1 cellular context compared by ENCODE assay signal in genomic region chr16:17963185-17963836, GRCh38.
TF ChIP-seq lines count a peak whose summit lies in the region.

No MANE protein-coding gene starts in this region.

TF ChIP-seq in GM23338, 12 proteins besides CTCF, POLR2A, EP300 and RAD21 (continued from another document):
- TF ChIP-seq, protein P1, sequence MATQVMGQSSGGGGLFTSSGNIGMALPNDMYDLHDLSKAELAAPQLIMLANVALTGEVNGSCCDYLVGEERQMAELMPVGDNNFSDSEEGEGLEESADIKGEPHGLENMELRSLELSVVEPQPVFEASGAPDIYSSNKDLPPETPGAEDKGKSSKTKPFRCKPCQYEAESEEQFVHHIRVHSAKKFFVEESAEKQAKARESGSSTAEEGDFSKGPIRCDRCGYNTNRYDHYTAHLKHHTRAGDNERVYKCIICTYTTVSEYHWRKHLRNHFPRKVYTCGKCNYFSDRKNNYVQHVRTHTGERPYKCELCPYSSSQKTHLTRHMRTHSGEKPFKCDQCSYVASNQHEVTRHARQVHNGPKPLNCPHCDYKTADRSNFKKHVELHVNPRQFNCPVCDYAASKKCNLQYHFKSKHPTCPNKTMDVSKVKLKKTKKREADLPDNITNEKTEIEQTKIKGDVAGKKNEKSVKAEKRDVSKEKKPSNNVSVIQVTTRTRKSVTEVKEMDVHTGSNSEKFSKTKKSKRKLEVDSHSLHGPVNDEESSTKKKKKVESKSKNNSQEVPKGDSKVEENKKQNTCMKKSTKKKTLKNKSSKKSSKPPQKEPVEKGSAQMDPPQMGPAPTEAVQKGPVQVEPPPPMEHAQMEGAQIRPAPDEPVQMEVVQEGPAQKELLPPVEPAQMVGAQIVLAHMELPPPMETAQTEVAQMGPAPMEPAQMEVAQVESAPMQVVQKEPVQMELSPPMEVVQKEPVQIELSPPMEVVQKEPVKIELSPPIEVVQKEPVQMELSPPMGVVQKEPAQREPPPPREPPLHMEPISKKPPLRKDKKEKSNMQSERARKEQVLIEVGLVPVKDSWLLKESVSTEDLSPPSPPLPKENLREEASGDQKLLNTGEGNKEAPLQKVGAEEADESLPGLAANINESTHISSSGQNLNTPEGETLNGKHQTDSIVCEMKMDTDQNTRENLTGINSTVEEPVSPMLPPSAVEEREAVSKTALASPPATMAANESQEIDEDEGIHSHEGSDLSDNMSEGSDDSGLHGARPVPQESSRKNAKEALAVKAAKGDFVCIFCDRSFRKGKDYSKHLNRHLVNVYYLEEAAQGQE (IDR thresholded peaks at IDR 0.05; ENCODE audit: unreplicated experiment), result no peak
- TF ChIP-seq NANOG (IDR thresholded peaks at IDR 0.05; ENCODE audit: borderline replicate concordance), result no peak
- TF ChIP-seq, protein P2, sequence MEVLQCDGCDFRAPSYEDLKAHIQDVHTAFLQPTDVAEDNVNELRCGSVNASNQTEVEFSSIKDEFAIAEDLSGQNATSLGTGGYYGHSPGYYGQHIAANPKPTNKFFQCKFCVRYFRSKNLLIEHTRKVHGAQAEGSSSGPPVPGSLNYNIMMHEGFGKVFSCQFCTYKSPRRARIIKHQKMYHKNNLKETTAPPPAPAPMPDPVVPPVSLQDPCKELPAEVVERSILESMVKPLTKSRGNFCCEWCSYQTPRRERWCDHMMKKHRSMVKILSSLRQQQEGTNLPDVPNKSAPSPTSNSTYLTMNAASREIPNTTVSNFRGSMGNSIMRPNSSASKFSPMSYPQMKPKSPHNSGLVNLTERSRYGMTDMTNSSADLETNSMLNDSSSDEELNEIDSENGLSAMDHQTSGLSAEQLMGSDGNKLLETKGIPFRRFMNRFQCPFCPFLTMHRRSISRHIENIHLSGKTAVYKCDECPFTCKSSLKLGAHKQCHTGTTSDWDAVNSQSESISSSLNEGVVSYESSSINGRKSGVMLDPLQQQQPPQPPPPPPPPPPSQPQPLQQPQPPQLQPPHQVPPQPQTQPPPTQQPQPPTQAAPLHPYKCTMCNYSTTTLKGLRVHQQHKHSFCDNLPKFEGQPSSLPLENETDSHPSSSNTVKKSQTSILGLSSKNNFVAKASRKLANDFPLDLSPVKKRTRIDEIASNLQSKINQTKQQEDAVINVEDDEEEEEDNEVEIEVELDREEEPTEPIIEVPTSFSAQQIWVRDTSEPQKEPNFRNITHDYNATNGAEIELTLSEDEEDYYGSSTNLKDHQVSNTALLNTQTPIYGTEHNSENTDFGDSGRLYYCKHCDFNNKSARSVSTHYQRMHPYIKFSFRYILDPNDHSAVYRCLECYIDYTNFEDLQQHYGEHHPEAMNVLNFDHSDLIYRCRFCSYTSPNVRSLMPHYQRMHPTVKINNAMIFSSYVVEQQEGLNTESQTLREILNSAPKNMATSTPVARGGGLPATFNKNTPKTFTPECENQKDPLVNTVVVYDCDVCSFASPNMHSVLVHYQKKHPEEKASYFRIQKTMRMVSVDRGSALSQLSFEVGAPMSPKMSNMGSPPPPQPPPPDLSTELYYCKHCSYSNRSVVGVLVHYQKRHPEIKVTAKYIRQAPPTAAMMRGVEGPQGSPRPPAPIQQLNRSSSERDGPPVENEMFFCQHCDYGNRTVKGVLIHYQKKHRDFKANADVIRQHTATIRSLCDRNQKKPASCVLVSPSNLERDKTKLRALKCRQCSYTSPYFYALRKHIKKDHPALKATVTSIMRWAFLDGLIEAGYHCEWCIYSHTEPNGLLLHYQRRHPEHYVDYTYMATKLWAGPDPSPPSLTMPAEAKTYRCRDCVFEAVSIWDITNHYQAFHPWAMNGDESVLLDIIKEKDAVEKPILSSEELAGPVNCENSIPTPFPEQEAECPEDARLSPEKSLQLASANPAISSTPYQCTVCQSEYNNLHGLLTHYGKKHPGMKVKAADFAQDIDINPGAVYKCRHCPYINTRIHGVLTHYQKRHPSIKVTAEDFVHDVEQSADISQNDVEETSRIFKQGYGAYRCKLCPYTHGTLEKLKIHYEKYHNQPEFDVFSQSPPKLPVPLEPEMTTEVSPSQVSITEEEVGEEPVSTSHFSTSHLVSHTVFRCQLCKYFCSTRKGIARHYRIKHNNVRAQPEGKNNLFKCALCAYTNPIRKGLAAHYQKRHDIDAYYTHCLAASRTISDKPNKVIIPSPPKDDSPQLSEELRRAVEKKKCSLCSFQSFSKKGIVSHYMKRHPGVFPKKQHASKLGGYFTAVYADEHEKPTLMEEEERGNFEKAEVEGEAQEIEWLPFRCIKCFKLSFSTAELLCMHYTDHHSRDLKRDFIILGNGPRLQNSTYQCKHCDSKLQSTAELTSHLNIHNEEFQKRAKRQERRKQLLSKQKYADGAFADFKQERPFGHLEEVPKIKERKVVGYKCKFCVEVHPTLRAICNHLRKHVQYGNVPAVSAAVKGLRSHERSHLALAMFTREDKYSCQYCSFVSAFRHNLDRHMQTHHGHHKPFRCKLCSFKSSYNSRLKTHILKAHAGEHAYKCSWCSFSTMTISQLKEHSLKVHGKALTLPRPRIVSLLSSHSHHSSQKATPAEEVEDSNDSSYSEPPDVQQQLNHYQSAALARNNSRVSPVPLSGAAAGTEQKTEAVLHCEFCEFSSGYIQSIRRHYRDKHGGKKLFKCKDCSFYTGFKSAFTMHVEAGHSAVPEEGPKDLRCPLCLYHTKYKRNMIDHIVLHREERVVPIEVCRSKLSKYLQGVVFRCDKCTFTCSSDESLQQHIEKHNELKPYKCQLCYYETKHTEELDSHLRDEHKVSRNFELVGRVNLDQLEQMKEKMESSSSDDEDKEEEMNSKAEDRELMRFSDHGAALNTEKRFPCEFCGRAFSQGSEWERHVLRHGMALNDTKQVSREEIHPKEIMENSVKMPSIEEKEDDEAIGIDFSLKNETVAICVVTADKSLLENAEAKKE (CRISPR knock-in tag; IDR thresholded peaks at IDR 0.05), result no peak
TF ChIP-seq in GM23338: peak in this region for 0.
